In genomic region chr13:113972451-113973217, GRCh38 we compare ENCODE assay signal across 16 cellular contexts. TPM values are rescaled to one million over a fixed set of nuclear protein-coding genes. Genes with fewer than 3 reads are reported as not detected.
DNase-seq lines count a peak whose midpoint lies in the region; ATAC-seq and TF ChIP-seq lines count a peak whose summit lies in the region.
"Had no signal": no experiment of that assay in that cellular context is flagged by ENCODE, and none has a peak within 500 bp of the region (broad histone marks: within the 10 kb centered on the region; RNA-seq: fewer than 3 reads in every experiment).

No MANE protein-coding gene starts in this region.

- no peak overlapping the region for H3K27ac Mint-ChIP-seq in natural killer cell treated with Interleukin-12 subunit alpha and Interleukin-12 subunit beta and Interleukin-15 and Interleukin-18, amount 100 ng/mL, for 72 hours
- H3K27ac Mint-ChIP-seq in natural killer cell, result no peak overlapping the region
- H3K27ac Mint-ChIP-seq: activated CD4-positive, alpha-beta T cell treated with anti-CD3 and anti-CD28 coated beads, Interleukin-2, amount 10 ng/mL, durations not matched to agents 24 days and 14 days had no signal

- H3K36me3 ChIP-seq in esophagus muscularis mucosa (peaks cover 4 to 39% (median 22%) of the 10 kb centered on the region in 4 donors), GM23248 (ENCODE audit: low read depth) (no peaks in the 10 kb centered on the region; the same call in 1 of the 2 replicates), brain microvascular endothelial cell (replicated peaks) (peaks cover 45% of the 10 kb centered on the region)

- no peak overlapping the region for H3K4me2 ChIP-seq in GM23248 (ENCODE audit: unreplicated experiment)

- H3K9me2 ChIP-seq in GM23248 (ENCODE audit: insufficient read depth), result no peaks in the 10 kb centered on the region

- peak; percentile 22 for DNase-seq in natural killer cell treated with Interleukin-12 subunit alpha and Interleukin-12 subunit beta and Interleukin-15 and Interleukin-18, amount 100 ng/mL, for 72 hours (ENCODE audit: low spot score)
- DNase-seq in natural killer cell (no peak), esophagus muscularis mucosa (ENCODE audit: extremely low spot score) (no peak), omental fat pad (ENCODE audit: low spot score) (no peak), GM23248 (no peak), brain microvascular endothelial cell (no peak)
- no peak for DNase-seq in stimulated activated naive CD4-positive, alpha-beta T cell (lab: John Stamatoyannopoulos, UW)
- DNase-seq: activated CD4-positive, alpha-beta T cell treated with anti-CD3 and anti-CD28 coated beads, Interleukin-2, amount 10 ng/mL, durations not matched to agents 24 days and 14 days; activated CD8-positive, alpha-beta memory T cell treated with anti-CD3 and anti-CD28 coated beads, Interleukin-2, amount 50 U/mL, for 4 hours; activated effector memory CD4-positive, alpha-beta T cell treated with Interleukin-2 at 50 U/mL for 16 hours; DND-41; effector CD4-positive, alpha-beta T cell; esophagus squamous epithelium; NCI-H526 treated with DMSO at 0.1 percent for 48 hours; occipital lobe; SHP77 had no signal

- H3K27ac ChIP-seq in esophagus muscularis mucosa (replicated peaks in 1 of 4) (peak overlapping the region; percentile 90 to 95 (median 92)), GM23248 (no peak overlapping the region), brain microvascular endothelial cell (no peak overlapping the region)
- H3K27ac ChIP-seq: esophagus squamous epithelium had no signal

- no peaks in the 10 kb centered on the region for H3K4me1 Mint-ChIP-seq in natural killer cell treated with Interleukin-12 subunit alpha and Interleukin-12 subunit beta and Interleukin-15 and Interleukin-18, amount 100 ng/mL, for 72 hours (ENCODE audit: low read depth in 2 of 2)
- H3K4me1 Mint-ChIP-seq in natural killer cell, result no peaks in the 10 kb centered on the region

- no peak for TF ChIP-seq POLR2A in esophagus muscularis mucosa (IDR thresholded peaks at IDR 0.05; ENCODE audit: low read depth)

- no peak overlapping the region for H2AFZ ChIP-seq in GM23248

- no peak for TF ChIP-seq EP300 in esophagus muscularis mucosa (IDR thresholded peaks at IDR 0.05)

- H3K4me3 Mint-ChIP-seq in natural killer cell treated with Interleukin-12 subunit alpha and Interleukin-12 subunit beta and Interleukin-15 and Interleukin-18, amount 100 ng/mL, for 72 hours, result no peak overlapping the region
- H3K4me3 Mint-ChIP-seq in natural killer cell, result no peak overlapping the region
- H3K4me3 Mint-ChIP-seq: activated CD4-positive, alpha-beta T cell treated with anti-CD3 and anti-CD28 coated beads, Interleukin-2, amount 10 ng/mL, durations not matched to agents 24 days and 14 days had no signal

- H3K9me3 ChIP-seq in esophagus muscularis mucosa (no peaks in the 10 kb centered on the region), GM23248 (ENCODE audit: low read depth) (no peaks in the 10 kb centered on the region)
- H3K9me3 ChIP-seq: esophagus squamous epithelium had no signal

- no peaks in the 10 kb centered on the region for H3F3A ChIP-seq in GM23248 (ENCODE audit: insufficient read depth)

- H3K4me3 ChIP-seq in esophagus muscularis mucosa (no peak overlapping the region), GM23248 (no peak overlapping the region), brain microvascular endothelial cell (ENCODE audit: low read depth, low read length) (no peak overlapping the region)
- H3K4me3 ChIP-seq: esophagus squamous epithelium had no signal

- H3K9ac ChIP-seq in GM23248, result no peak overlapping the region

- TF ChIP-seq CTCF in natural killer cell (IDR thresholded peaks at IDR 0.05) (no peak), esophagus muscularis mucosa (IDR thresholded peaks at IDR 0.05) (no peak), omental fat pad (IDR thresholded peaks at IDR 0.05) (no peak), brain microvascular endothelial cell (IDR thresholded peaks at IDR 0.05; ENCODE audit: low read depth, low read length, missing control alignments) (no peak)

- 89% methylated on average over 17 of the region's 36 CpGs for WGBS in esophagus muscularis mucosa
- 89 to 94% methylated on average over 27 to 36 of the region's 36 CpGs for WGBS in GM23248 (ENCODE audit: low coverage in 1 of 2, low lambda C conversion rate in 2 of 2, missing lambda C conversion rate in 2 of 2), 2 experiments

- intact Hi-C loops in natural killer cell (cut with micrococcal nuclease) (no loop called here), esophagus muscularis mucosa (cut with DNase I) (no loop called here)

- no peaks in the 10 kb centered on the region for H3K36me3 Mint-ChIP-seq in natural killer cell treated with Interleukin-12 subunit alpha and Interleukin-12 subunit beta and Interleukin-15 and Interleukin-18, amount 100 ng/mL, for 72 hours
- H3K36me3 Mint-ChIP-seq in natural killer cell, result no peaks in the 10 kb centered on the region

- H3K27me3 ChIP-seq in esophagus muscularis mucosa (no peaks in the 10 kb centered on the region), GM23248 (replicated peaks; ENCODE audit: insufficient read depth) (no peaks in the 10 kb centered on the region), brain microvascular endothelial cell (replicated peaks) (no peaks in the 10 kb centered on the region)
- H3K27me3 ChIP-seq: esophagus squamous epithelium had no signal

- ATAC-seq in natural killer cell treated with Interleukin-12 subunit alpha and Interleukin-12 subunit beta and Interleukin-15 and Interleukin-18, amount 100 ng/mL, for 72 hours, result no peak
- ATAC-seq in natural killer cell, result no peak
- ATAC-seq in omental fat pad (ENCODE audit: low FRiP score), result peak; percentile 59

- no peaks in the 10 kb centered on the region for H3K9me3 Mint-ChIP-seq in natural killer cell treated with Interleukin-12 subunit alpha and Interleukin-12 subunit beta and Interleukin-15 and Interleukin-18, amount 100 ng/mL, for 72 hours
- no peaks in the 10 kb centered on the region for H3K9me3 Mint-ChIP-seq in natural killer cell
- H3K9me3 Mint-ChIP-seq: activated CD4-positive, alpha-beta T cell treated with anti-CD3 and anti-CD28 coated beads, Interleukin-2, amount 10 ng/mL, durations not matched to agents 24 days and 14 days had no signal

- H4K20me1 ChIP-seq in GM23248 (ENCODE audit: insufficient read depth), result no peaks in the 10 kb centered on the region

- in situ Hi-C loops in GM23248 (cut with MboI), result no loop called here
- in situ Hi-C loops in brain microvascular endothelial cell (cut with HindIII; ENCODE audit: low pct_ligation_motif_present, low sequenced_read_pairs), result no loop called here

- H3K27me3 Mint-ChIP-seq in natural killer cell treated with Interleukin-12 subunit alpha and Interleukin-12 subunit beta and Interleukin-15 and Interleukin-18, amount 100 ng/mL, for 72 hours, result no peaks in the 10 kb centered on the region
- H3K27me3 Mint-ChIP-seq in natural killer cell (ENCODE audit: low read depth in 2 of 2), result no peaks in the 10 kb centered on the region
- H3K27me3 Mint-ChIP-seq: activated CD4-positive, alpha-beta T cell treated with anti-CD3 and anti-CD28 coated beads, Interleukin-2, amount 10 ng/mL, durations not matched to agents 24 days and 14 days had no signal

- H3K4me1 ChIP-seq in esophagus muscularis mucosa (peaks cover 20 to 47% (median 44%) of the 10 kb centered on the region in 4 donors), GM23248 (ENCODE audit: insufficient read depth) (peaks cover 17% of the 10 kb centered on the region)

- no peaks in the 10 kb centered on the region for H3K79me2 ChIP-seq in GM23248 (ENCODE audit: insufficient read depth)

RNA-seq across cellular contexts. Expression of gene C13orf46, which starts 1.2 kb away (rescaled TPM):
- total RNA-seq in natural killer cell treated with Interleukin-12 subunit alpha and Interleukin-12 subunit beta and Interleukin-15 and Interleukin-18, amount 100 ng/mL, for 72 hours, result 1 to 10 TPM in 1 of 2 donors, under 1 TPM in 1; 0.64 to 1.4 TPM
- total RNA-seq in natural killer cell, result 10 to 100 TPM; 21.1 to 23.9 (median 23.5) TPM
- total RNA-seq in esophagus muscularis mucosa, result 1 to 10 TPM in 2 of 4 donors, under 1 TPM in 2; 0.17 to 2.1 (median 0.89) TPM
- total RNA-seq in omental fat pad, result 1 to 10 TPM in 2 of 4 donors, under 1 TPM in 2; 0.13 to 6.9 (median 1.6) TPM
- 6.6 TPM in 1 of 2 replicates, not detected in the other for total RNA-seq in GM23248 (2014; rRNA removed; shearing (Covaris generic))
- polyA plus RNA-seq in GM23248 (2016; fragmentation: Nextera tagmentation; extraction: Ambion mirVana), result 1.7 and 1.8 TPM in 2 replicates
- total RNA-seq: esophagus squamous epithelium had no signal

Comparison
In these comparisons a context has a peak if more than half of its experiments do, and no peak if none do; other contexts are left out.
1. H3K27ac ChIP-seq: peak in esophagus muscularis mucosa (4 of 4); none in GM23248 (single experiment) and brain microvascular endothelial cell (single experiment).